ENCODE assay signal across 11 cellular contexts in the genomic region with DNA sequence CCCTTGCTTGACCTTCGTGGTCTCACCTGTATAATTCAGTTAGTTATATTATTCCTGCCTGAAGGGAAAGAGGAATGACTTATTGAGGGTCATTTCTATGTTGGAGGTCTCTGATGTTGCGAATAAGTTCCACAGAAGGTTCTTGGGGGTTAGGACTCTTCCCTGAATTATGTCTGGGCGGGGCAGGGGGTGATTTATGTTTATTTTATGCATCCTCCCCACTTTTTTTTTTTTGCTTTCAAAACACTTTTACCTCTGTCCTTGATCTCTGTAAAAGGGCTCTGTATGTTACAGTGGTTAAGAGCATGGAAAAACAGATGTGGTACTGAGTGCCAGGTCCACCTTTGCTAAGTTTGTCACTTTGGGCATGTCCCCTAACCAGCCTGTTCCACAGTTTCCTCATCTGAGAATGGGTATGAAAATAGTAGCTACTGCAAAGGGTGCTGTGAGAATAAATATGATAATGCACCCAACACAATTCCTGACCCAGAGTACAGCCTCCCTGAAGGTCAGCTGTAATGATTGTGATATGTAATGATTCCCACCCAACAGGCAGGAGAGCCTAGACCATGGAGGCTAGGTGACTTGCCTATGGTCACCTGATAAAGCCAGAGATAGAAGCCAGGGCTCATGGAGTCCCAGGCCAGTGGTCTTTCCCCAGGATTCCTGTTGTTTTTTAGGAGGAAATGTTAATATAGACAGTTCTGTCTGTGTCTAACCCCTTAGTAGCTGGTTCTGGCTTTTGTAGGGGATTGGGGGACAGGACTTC. TPM values are rescaled to one million over a fixed set of nuclear protein-coding genes. Genes with fewer than 3 reads are reported as not detected.
DNase-seq lines count a peak whose midpoint lies in the region; ATAC-seq and TF ChIP-seq lines count a peak whose summit lies in the region.
"Had no signal": no experiment of that assay in that cellular context is flagged by ENCODE, and none has a peak within 500 bp of the region (broad histone marks: within the 10 kb centered on the region; RNA-seq: fewer than 3 reads in every experiment).

No MANE protein-coding gene starts in this region.

- peaks cover 98% of the 10 kb centered on the region for H3K4me1 Mint-ChIP-seq in activated CD4-positive, alpha-beta memory T cell treated with anti-CD3 and anti-CD28 coated beads, Interleukin-2, amount 10 ng/mL, durations not matched to agents 7 days and 5 days

- peak overlapping the region; percentile 86 for H3K9ac ChIP-seq in mesenchymal stem cell (ENCODE audit: low read length)

- intact Hi-C loops in heart left ventricle (cut with DNase I) (loop anchor here in 2 of 10 donors (5.0 kb wide), 2 partner anchors 63 to 68 kb away; a partner anchor contains a TSS), Right ventricle myocardium superior (cut with DNase I) (no loop called here)

- H3K4me2 ChIP-seq in mesenchymal stem cell (ENCODE audit: low read length, poor library complexity, severe bottlenecking) = no peak overlapping the region

- peak overlapping the region in 1 of 2 experiments; percentile 34 for H3K23ac ChIP-seq in mesenchymal stem cell (ENCODE audit: low read length in 2 of 2)

- peak overlapping the region; percentile 71 for H4K91ac ChIP-seq in mesenchymal stem cell (ENCODE audit: low read length)

- H3K4me3 ChIP-seq in heart left ventricle (no peak overlapping the region), mesenchymal stem cell (ENCODE audit: insufficient read depth in 1 of 2, low read depth in 1 of 2, low read length in 2 of 2) (no peak overlapping the region), upper lobe of left lung (peak overlapping the region in 1 of 4 donors; percentile 25)

- H2BK15ac ChIP-seq in mesenchymal stem cell (ENCODE audit: low read depth, poor library complexity, severe bottlenecking) = peak overlapping the region; percentile 44

- TF ChIP-seq EP300 in upper lobe of left lung (IDR thresholded peaks at IDR 0.05) = no peak

- H2AFZ ChIP-seq in mesenchymal stem cell (ENCODE audit: low read depth, low read length) = no peak overlapping the region

- no peak for ATAC-seq in heart left ventricle
- ATAC-seq in Right ventricle myocardium superior (ENCODE audit: poor library complexity) = no peak
- no peak for ATAC-seq in upper lobe of left lung (ENCODE audit: low FRiP score in 2 of 2)
- ATAC-seq in HG03354 (IDR thresholded peaks at IDR 0.05; ENCODE audit: poor library complexity, severe bottlenecking, unreplicated experiment) = no peak

- TF ChIP-seq POLR2A in heart left ventricle (IDR thresholded peaks at IDR 0.05) (no peak), upper lobe of left lung (IDR thresholded peaks at IDR 0.05) (no peak)

- 93 to 98% (median 95%) methylated on average over 3 of the region's 3 CpGs for WGBS in heart left ventricle, 4 donors
- WGBS in mesenchymal stem cell = 97% methylated on average over 3 of the region's 3 CpGs
- 92 to 93% methylated on average over 3 of the region's 3 CpGs for WGBS in upper lobe of left lung, 2 donors

- peak overlapping the region; percentile 64 to 76 for H3K4ac ChIP-seq in mesenchymal stem cell (ENCODE audit: low read depth in 1 of 2, low read length in 2 of 2)

- H2BK5ac ChIP-seq in mesenchymal stem cell (ENCODE audit: low read depth, low read length, poor library complexity, severe bottlenecking) = peak overlapping the region; percentile 22

- H3K9me3 Mint-ChIP-seq in activated CD4-positive, alpha-beta memory T cell treated with anti-CD3 and anti-CD28 coated beads, Interleukin-2, amount 10 ng/mL, durations not matched to agents 7 days and 5 days = no peaks in the 10 kb centered on the region

- H3K27ac ChIP-seq in heart left ventricle (peak overlapping the region; percentile 33 to 98 (median 82)), mesenchymal stem cell (ENCODE audit: low read length, poor library complexity, severe bottlenecking) (peak overlapping the region; percentile 94), upper lobe of left lung (peak overlapping the region; percentile 86 to 100 (median 90))
- H3K27ac ChIP-seq: C4-2B had no signal

- H3K36me3 Mint-ChIP-seq in activated CD4-positive, alpha-beta memory T cell treated with anti-CD3 and anti-CD28 coated beads, Interleukin-2, amount 10 ng/mL, durations not matched to agents 7 days and 5 days (ENCODE audit: low read depth) = peaks cover 74% of the 10 kb centered on the region

- H3K9me3 ChIP-seq in heart left ventricle (no peaks in the 10 kb centered on the region), mesenchymal stem cell (ENCODE audit: control insufficient read depth, low read length) (no peaks in the 10 kb centered on the region), upper lobe of left lung (no peaks in the 10 kb centered on the region)

- peaks cover 0 to 33% (median 13%) of the 10 kb centered on the region in 9 donors for H3K36me3 ChIP-seq in heart left ventricle
- H3K36me3 ChIP-seq in mesenchymal stem cell (ENCODE audit: control insufficient read depth in 1 of 2, insufficient read depth in 2 of 2, low read depth in 1 of 2, low read length in 2 of 2) = peaks cover 0 to 18% of the 10 kb centered on the region in 2 experiments
- H3K36me3 ChIP-seq in upper lobe of left lung = no peaks in the 10 kb centered on the region

- H3K27me3 ChIP-seq in heart left ventricle = no peaks in the 10 kb centered on the region
- no peaks in the 10 kb centered on the region for H3K27me3 ChIP-seq in mesenchymal stem cell (ENCODE audit: control insufficient read depth in 1 of 2, insufficient read depth in 1 of 2, low read length in 2 of 2)
- H3K27me3 ChIP-seq in upper lobe of left lung = no peaks in the 10 kb centered on the region

- no peaks in the 10 kb centered on the region for H3K27me3 Mint-ChIP-seq in activated CD4-positive, alpha-beta memory T cell treated with anti-CD3 and anti-CD28 coated beads, Interleukin-2, amount 10 ng/mL, durations not matched to agents 7 days and 5 days

- peak overlapping the region; percentile 74 for H2BK120ac ChIP-seq in mesenchymal stem cell (ENCODE audit: low read depth, low read length)

- peak overlapping the region; percentile 90 for H2AK5ac ChIP-seq in mesenchymal stem cell (ENCODE audit: low read length, severe bottlenecking)

- POLR2A ChIA-PET in activated CD4-positive, alpha-beta memory T cell treated with anti-CD3 and anti-CD28 coated beads, Interleukin-2, amount 10 ng/mL, durations not matched to agents 7 days and 5 days (lab: Charles Lee) = interaction anchor here (1.5 to 14.2 kb wide), 8 partner anchors 9 to 61 kb away, joined by 4 to 1155 read pairs (median 112); a partner anchor contains a TSS

- H3K79me1 ChIP-seq in mesenchymal stem cell (replicated peaks; ENCODE audit: low read length, poor library complexity, severe bottlenecking) = peaks cover 9% of the 10 kb centered on the region

- H4K8ac ChIP-seq in mesenchymal stem cell (ENCODE audit: low read length) = peak overlapping the region; percentile 76

- H3K4me1 ChIP-seq in heart left ventricle = peaks cover 41 to 100% (median 99%) of the 10 kb centered on the region in 12 donors
- H3K4me1 ChIP-seq in mesenchymal stem cell (ENCODE audit: control insufficient read depth, insufficient read depth, low read depth, low read length) = peaks cover 44% of the 10 kb centered on the region
- H3K4me1 ChIP-seq in upper lobe of left lung = peaks cover 99 to 100% (median 100%) of the 10 kb centered on the region in 4 donors

- H3K4me3 Mint-ChIP-seq in activated CD4-positive, alpha-beta memory T cell treated with anti-CD3 and anti-CD28 coated beads, Interleukin-2, amount 10 ng/mL, durations not matched to agents 7 days and 5 days = peak overlapping the region; percentile 77

- H3K27ac Mint-ChIP-seq in activated CD4-positive, alpha-beta memory T cell treated with anti-CD3 and anti-CD28 coated beads, Interleukin-2, amount 10 ng/mL, durations not matched to agents 7 days and 5 days = peak overlapping the region; percentile 99

- DNase-seq in heart left ventricle (no peak), Right ventricle myocardium superior (no peak), mesenchymal stem cell (no peak), upper lobe of left lung (no peak), GM10266 (ENCODE audit: extremely low spot score) (no peak), GDM1 (lab: John Stamatoyannopoulos, UW) (no peak)
- no peak for DNase-seq in activated CD4-positive, alpha-beta memory T cell treated with anti-CD3 and anti-CD28 coated beads, Interleukin-2, amount 10 ng/mL, durations not matched to agents 7 days and 5 days
- DNase-seq: aorta; stimulated activated naive CD4-positive, alpha-beta T cell treated with Interleukin-2 at 50 U/mL for 16 hours had no signal

- CTCF ChIA-PET in activated CD4-positive, alpha-beta memory T cell treated with anti-CD3 and anti-CD28 coated beads, Interleukin-2, amount 10 ng/mL, durations not matched to agents 7 days and 5 days (lab: Charles Lee) = interaction anchor here (1.2 to 7.5 kb wide), 10 partner anchors 9 to 396 kb away, joined by 3 to 111 read pairs (median 24); a partner anchor contains a TSS

- H3K18ac ChIP-seq in mesenchymal stem cell (ENCODE audit: low read depth in 1 of 2, low read length in 2 of 2) = peak overlapping the region; percentile 56 to 90

- H2BK12ac ChIP-seq in mesenchymal stem cell (ENCODE audit: low read length in 2 of 2) = peak overlapping the region; percentile 76 to 88

- peak overlapping the region in 1 of 2 experiments; percentile 76 for H3K14ac ChIP-seq in mesenchymal stem cell (ENCODE audit: low read length in 2 of 2)

- TF ChIP-seq CTCF in heart left ventricle (IDR thresholded peaks at IDR 0.05) (no peak), upper lobe of left lung (IDR thresholded peaks at IDR 0.05) (no peak), GM10266 (IDR thresholded peaks at IDR 0.05; ENCODE audit: control insufficient read depth, insufficient read depth, low read depth, missing control alignments) (no peak)

RNA-seq across cellular contexts. Expression of a gene that starts 54.8 kb away (rescaled TPM):
- 10 to 100 TPM in 8 of 9 donors, 1 to 10 TPM in 1; 7.5 to 42.5 (median 13.5) TPM for total RNA-seq in heart left ventricle
- 10 to 100 TPM; 11.1 to 50.1 TPM for polyA plus RNA-seq in heart left ventricle
- 22.7 TPM for total RNA-seq in Right ventricle myocardium superior
- total RNA-seq in activated CD4-positive, alpha-beta memory T cell treated with anti-CD3 and anti-CD28 coated beads, Interleukin-2, amount 10 ng/mL, durations not matched to agents 7 days and 5 days = 1 to 10 TPM; 2.7 to 3.3 TPM
- 1.7 TPM for polyA plus RNA-seq in mesenchymal stem cell (2013, experiment 1 of 2)
- 1.7 TPM for polyA plus RNA-seq in mesenchymal stem cell (2013, experiment 2 of 2)
- 10 to 100 TPM in 4 of 6 donors, 1 to 10 TPM in 2; 7.9 to 22.0 (median 12.7) TPM for total RNA-seq in upper lobe of left lung
